ENCODE assay signal across 34 cellular contexts in genomic region chr7:156119771-156120170, GRCh38.
"Had no signal": no experiment of that assay in that cellular context is flagged by ENCODE, and none has a peak within 500 bp of the region (broad histone marks: within the 10 kb centered on the region; RNA-seq: fewer than 3 reads in every experiment).

No MANE protein-coding gene starts in this region.

- H3K27ac ChIP-seq: KMS-11 had no signal

- H3K4me3 ChIP-seq: MG63 had no signal

- H3K36me3 ChIP-seq: MG63 had no signal

- H3K27me3 ChIP-seq: MG63 had no signal

- H3K9me3 ChIP-seq: MG63 had no signal

- DNase-seq: Karpas-422, Kasumi-1, KBM-7, KG1, MG63, MM.1S, MV-4-11, NCI-H1048, NCI-H1092, NCI-H1092 treated with DMSO at 0.1 percent for 48 hours, NCI-H1105, NCI-H1105 treated with DMSO at 0.1 percent for 48 hours, NCI-H1417 treated with DMSO at 0.1 percent for 48 hours, NCI-H1436, NCI-H1436 treated with DMSO at 0.1 percent for 48 hours, NCI-H146, NCI-H1694, NCI-H1694 treated with DMSO at 0.1 percent for 48 hours, NCI-H187, NCI-H187 treated with DMSO at 0.1 percent for 48 hours, NCI-H1930, NCI-H2029, NCI-H2029 treated with DMSO at 0.1 percent for 48 hours, NCI-H2081, NCI-H2081 treated with DMSO at 0.1 percent for 48 hours, NCI-H2107, NCI-H2171, NCI-H2171 treated with DMSO at 0.1 percent for 48 hours, NCI-H2227 treated with DMSO at 0.1 percent for 48 hours, NCI-H226, NCI-H345, NCI-H446, NCI-H446 treated with DMSO at 0.1 percent for 48 hours had no signal
